1 cellular context compared by ENCODE assay signal in genomic region chr9:5665059-5665458, GRCh38.
TF ChIP-seq lines count a peak whose summit lies in the region.

No MANE protein-coding gene starts in this region.

TF ChIP-seq in GM12878, 131 proteins besides CTCF, POLR2A, EP300 and RAD21 (continued from another document):
- no peak for TF ChIP-seq ELK1 (IDR thresholded peaks at IDR 0.05; ENCODE audit: low read depth, low read length)
TF ChIP-seq in GM12878: peak in this region for 0.
